In the genomic region with DNA sequence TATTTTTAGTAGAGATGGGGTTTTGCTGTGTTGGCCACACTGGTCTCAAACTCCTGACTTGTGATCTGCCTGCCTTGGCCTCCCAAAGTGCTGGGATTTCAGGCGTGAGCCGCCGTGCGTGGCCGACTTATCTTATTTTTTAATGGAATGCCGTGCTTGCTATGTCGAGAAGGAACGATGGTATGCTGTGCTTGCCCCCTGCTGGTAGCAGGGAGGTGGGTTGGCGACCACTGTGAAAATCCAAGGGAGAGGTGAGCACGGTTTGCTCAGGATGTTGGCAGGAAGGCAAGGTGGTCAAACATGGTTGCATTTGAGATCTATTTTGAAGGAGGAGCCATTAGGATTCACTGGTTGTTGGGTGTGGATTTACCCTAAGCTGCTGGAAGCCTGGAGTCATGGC, we compare ENCODE assay signal across 10 cellular contexts. TPM values are rescaled to one million over a fixed set of nuclear protein-coding genes. Genes with fewer than 3 reads are reported as not detected.
DNase-seq lines count a peak whose midpoint lies in the region; ATAC-seq and TF ChIP-seq lines count a peak whose summit lies in the region.
"Had no signal": no experiment of that assay in that cellular context is flagged by ENCODE, and none has a peak within 500 bp of the region (broad histone marks: within the 10 kb centered on the region; RNA-seq: fewer than 3 reads in every experiment).

No MANE protein-coding gene starts in this region.

- TF ChIP-seq CTCF in left ventricle myocardium inferior (IDR thresholded peaks at IDR 0.05; ENCODE audit: borderline replicate concordance) (peak; percentile 50), fibroblast of pulmonary artery (IDR thresholded peaks at IDR 0.05; ENCODE audit: low read length, missing control alignments) (peak; percentile 50), thyroid gland (IDR thresholded peaks at IDR 0.05) (peak in 4 of 6 experiments; percentile 12 to 36 (median 27))

- H3K9me2 ChIP-seq in Karpas-422 (replicated peaks; ENCODE audit: insufficient read depth, low read length), result no peaks in the 10 kb centered on the region

- TF ChIP-seq POLR2A in thyroid gland (IDR thresholded peaks at IDR 0.05), result no peak

- H3K27ac ChIP-seq in left ventricle myocardium inferior (replicated peaks), result no peak overlapping the region
- no peak overlapping the region for H3K27ac ChIP-seq in thyroid gland
- no peak overlapping the region for H3K27ac ChIP-seq in Karpas-422 (ENCODE audit: low read length)

- H3K27me3 ChIP-seq in left ventricle myocardium inferior (ENCODE audit: low read depth) (peaks cover 19% of the 10 kb centered on the region), thyroid gland (no peaks in the 10 kb centered on the region), Karpas-422 (ENCODE audit: low read length) (no peaks in the 10 kb centered on the region)

- H3K9ac ChIP-seq in Karpas-422 (ENCODE audit: low read length), result no peak overlapping the region

- no peak overlapping the region for H3K4me2 ChIP-seq in Karpas-422 (ENCODE audit: low read depth, low read length, poor library complexity, severe bottlenecking)

- no peaks in the 10 kb centered on the region for H3K79me2 ChIP-seq in Karpas-422 (ENCODE audit: low read length)

- intact Hi-C loops in left ventricle myocardium inferior (cut with micrococcal nuclease) (no loop called here), Right ventricle myocardium inferior (cut with DNase I) (loop anchor here (2.0 kb wide), 1 partner anchor 64 kb away; no protein-coding TSS in a partner anchor), thyroid gland (cut with DNase I) (no loop called here)

- WGBS in thyroid gland, 2 donors, result 65 to 68% methylated on average over 10 of the region's 10 CpGs

- H3K36me3 ChIP-seq in left ventricle myocardium inferior (no peaks in the 10 kb centered on the region), thyroid gland (no peaks in the 10 kb centered on the region), Karpas-422 (ENCODE audit: insufficient read depth, low read length) (no peaks in the 10 kb centered on the region)

- no peaks in the 10 kb centered on the region for H4K20me1 ChIP-seq in Karpas-422 (ENCODE audit: insufficient read depth, low read depth, low read length)

- H3K4me3 ChIP-seq in left ventricle myocardium inferior, result no peak overlapping the region
- H3K4me3 ChIP-seq in fibroblast of pulmonary artery (replicated peaks; ENCODE audit: low read depth, low read length), result no peak overlapping the region
- H3K4me3 ChIP-seq in thyroid gland (replicated peaks in 1 of 3), result no peak overlapping the region
- H3K4me3 ChIP-seq in Karpas-422 (ENCODE audit: low read length), result no peak overlapping the region
- H3K4me3 ChIP-seq: mucosa of descending colon had no signal

- no peak for ATAC-seq in Right ventricle myocardium inferior
- ATAC-seq: mucosa of descending colon had no signal

- H2AFZ ChIP-seq in Karpas-422 (ENCODE audit: low read length), result no peak overlapping the region

- no peak for DNase-seq in left ventricle myocardium inferior
- no peak for DNase-seq in Right ventricle myocardium inferior (ENCODE audit: missing footprints)
- DNase-seq in RPMI7951 (ENCODE audit: low read depth), result peak; percentile 42
- peak; percentile 41 for DNase-seq in fibroblast of pulmonary artery (ENCODE audit: low read depth)
- DNase-seq in thyroid gland, result peak in 1 of 2 donors; percentile 28
- DNase-seq in Karpas-422, result no peak
- no peak for DNase-seq in NCI-H187 treated with DMSO at 0.1 percent for 48 hours (lab: John Stamatoyannopoulos, UW)
- no peak for DNase-seq in UCSD-AML1 (lab: John Stamatoyannopoulos, UW; ENCODE audit: unreplicated experiment)
- DNase-seq: NCI-H1417 treated with DMSO at 0.1 percent for 48 hours had no signal

- H3K4me1 ChIP-seq in left ventricle myocardium inferior (no peaks in the 10 kb centered on the region), thyroid gland (no peaks in the 10 kb centered on the region), Karpas-422 (ENCODE audit: low read length) (no peaks in the 10 kb centered on the region)

- H3K9me3 ChIP-seq in left ventricle myocardium inferior (replicated peaks), result no peaks in the 10 kb centered on the region
- no peaks in the 10 kb centered on the region for H3K9me3 ChIP-seq in thyroid gland
- H3K9me3 ChIP-seq in Karpas-422 (ENCODE audit: low read length), result no peaks in the 10 kb centered on the region
- H3K9me3 ChIP-seq: mucosa of descending colon had no signal

RNA-seq across cellular contexts. Expression of a gene that starts 45.8 kb away (rescaled TPM):
- 10.9 TPM for total RNA-seq in left ventricle myocardium inferior
- 12.7 TPM for total RNA-seq in Right ventricle myocardium inferior
- 60.7 and 61.9 TPM in 2 replicates for total RNA-seq in RPMI7951 (2014; rRNA removed; shearing (Covaris generic))
- total RNA-seq in thyroid gland, result 10 to 100 TPM; 20.3 to 35.1 (median 27.7) TPM
- 84.2 and 94.5 TPM in 2 replicates for total RNA-seq in Karpas-422 (2014; rRNA removed; shearing (Covaris generic); ENCODE audit: low replicate concordance)

RNA-seq across cellular contexts. Expression of a gene that starts 54.2 kb away (rescaled TPM):
- total RNA-seq in left ventricle myocardium inferior (59.1 TPM), Right ventricle myocardium inferior (59.9 TPM), thyroid gland (10 to 100 TPM; 32.2 to 64.5 (median 51.4) TPM)
- total RNA-seq in RPMI7951 (2014; rRNA removed; shearing (Covaris generic)), result 2.2 and 3.3 TPM in 2 replicates
- total RNA-seq in Karpas-422 (2014; rRNA removed; shearing (Covaris generic); ENCODE audit: low replicate concordance), result not detected in 2 replicates

Comparison
In these comparisons a context has a peak if more than half of its experiments do, and no peak if none do; other contexts are left out.
1. DNase-seq: peak in RPMI7951 (single experiment) and fibroblast of pulmonary artery (single experiment); none in left ventricle myocardium inferior (single experiment), Right ventricle myocardium inferior (single experiment), Karpas-422 (single experiment), NCI-H187 treated with DMSO at 0.1 percent for 48 hours (single experiment) and UCSD-AML1 (single experiment).
2. Peak in every context shown above with its lines, with median percentiles within 50 percentile points of each other: CTCF ChIP-seq.